10 cellular contexts compared by ENCODE assay signal in genomic region chr11:9755561-9755960, GRCh38.
DNase-seq lines count a peak whose midpoint lies in the region; ATAC-seq, FAIRE-seq and TF ChIP-seq lines count a peak whose summit lies in the region.
"Had no signal": no experiment of that assay in that cellular context is flagged by ENCODE, and none has a peak within 500 bp of the region (broad histone marks: within the 10 kb centered on the region; RNA-seq: fewer than 3 reads in every experiment).

No MANE protein-coding gene starts in this region.

- peak overlapping the region; percentile 78 for H3K27ac Mint-ChIP-seq in stimulated activated effector memory CD8-positive, alpha-beta T cell treated with anti-CD3 and anti-CD28 coated beads, Interleukin-12 subunit alpha, Interleukin-12 subunit beta, amount 100 ng/mL, for 72 hours

- no peak overlapping the region for H3K4me3 ChIP-seq in fibroblast of mammary gland (ENCODE audit: control insufficient read depth, low read depth, low read length)
- H3K4me3 ChIP-seq: gastrocnemius medialis had no signal

- H3K9me3 Mint-ChIP-seq in stimulated activated effector memory CD8-positive, alpha-beta T cell treated with anti-CD3 and anti-CD28 coated beads, Interleukin-12 subunit alpha, Interleukin-12 subunit beta, amount 100 ng/mL, for 72 hours = no peaks in the 10 kb centered on the region

- peaks cover 53% of the 10 kb centered on the region for H3K4me1 Mint-ChIP-seq in stimulated activated effector memory CD8-positive, alpha-beta T cell treated with anti-CD3 and anti-CD28 coated beads, Interleukin-12 subunit alpha, Interleukin-12 subunit beta, amount 100 ng/mL, for 72 hours

- TF ChIP-seq CTCF in fibroblast of mammary gland (conservative IDR thresholded peaks at IDR 0.05; ENCODE audit: control insufficient read depth, insufficient read depth, low read depth, low read length) = no peak

- DNase-seq in H54 (ENCODE audit: insufficient read length, low spot score) (peak; percentile 30), SK-MEL-5 (ENCODE audit: low read depth, low spot score) (peak; percentile 23), fibroblast of mammary gland (ENCODE audit: low read depth) (peak; percentile 42), globus pallidus (ENCODE audit: low spot score) (no peak)
- no peak for DNase-seq in stimulated activated effector memory CD8-positive, alpha-beta T cell treated with anti-CD3 and anti-CD28 coated beads, Interleukin-12 subunit alpha, Interleukin-12 subunit beta, amount 100 ng/mL, for 72 hours (ENCODE audit: low spot score in 2 of 2)
- DNase-seq: gastrocnemius medialis had no signal

- H3K36me3 Mint-ChIP-seq in stimulated activated effector memory CD8-positive, alpha-beta T cell treated with anti-CD3 and anti-CD28 coated beads, Interleukin-12 subunit alpha, Interleukin-12 subunit beta, amount 100 ng/mL, for 72 hours = peaks cover 8% of the 10 kb centered on the region

- FAIRE-seq in H54 (lab: Jason Lieb, UNC) = no peak
- FAIRE-seq: HTR-8/SVneo had no signal

- ATAC-seq in stimulated activated effector memory CD8-positive, alpha-beta T cell treated with anti-CD3 and anti-CD28 coated beads, Interleukin-12 subunit alpha, Interleukin-12 subunit beta, amount 100 ng/mL, for 72 hours = no peak
- ATAC-seq in HG02870 (IDR thresholded peaks at IDR 0.05; ENCODE audit: unreplicated experiment) (no peak), GM19452 (IDR thresholded peaks at IDR 0.05; ENCODE audit: unreplicated experiment) (no peak)
- ATAC-seq: gastrocnemius medialis had no signal

- in situ Hi-C loops in SK-MEL-5 (cut with HindIII; ENCODE audit: low pct_unique_long_range_greater_than_20kb, low sequenced_read_pairs) = no loop called here

- TF ChIP-seq POLR2A in H54 (IDR thresholded peaks at IDR 0.05; ENCODE audit: low read depth, low read length) = no peak

- H3K4me3 Mint-ChIP-seq in stimulated activated effector memory CD8-positive, alpha-beta T cell treated with anti-CD3 and anti-CD28 coated beads, Interleukin-12 subunit alpha, Interleukin-12 subunit beta, amount 100 ng/mL, for 72 hours = no peak overlapping the region
- H3K4me3 Mint-ChIP-seq: brain had no signal

Comparison
In these comparisons a context has a peak if more than half of its experiments do, and no peak if none do; other contexts are left out.
1. DNase-seq: peak in H54 (single experiment), SK-MEL-5 (single experiment) and fibroblast of mammary gland (single experiment); none in stimulated activated effector memory CD8-positive, alpha-beta T cell treated with anti-CD3 and anti-CD28 coated beads, Interleukin-12 subunit alpha, Interleukin-12 subunit beta, amount 100 ng/mL, for 72 hours (0 of 2) and globus pallidus (single experiment).